ENCODE assay signal across 8 cellular contexts in genomic region chr6:137415127-137415833, GRCh38.
A peak's percentile ranks its signal among the peaks of the same experiment; 100 is the strongest.
DNase-seq lines count a peak whose midpoint lies in the region; ATAC-seq, FAIRE-seq and TF ChIP-seq lines count a peak whose summit lies in the region.

No MANE protein-coding gene starts in this region.

- H3K9me3 ChIP-seq in Panc1 (ENCODE audit: control insufficient read depth, insufficient read depth, low read depth, low read length): no peaks in the 10 kb centered on the region
- H3K9me3 ChIP-seq in testis: no peaks in the 10 kb centered on the region

- POLR2A ChIA-PET in Panc1 (lab: Charles Lee): no interaction called here

- H3K4me1 ChIP-seq in Panc1 (ENCODE audit: control insufficient read depth, insufficient read depth, low read length): no peaks in the 10 kb centered on the region; the same call in 1 of the 2 replicates
- no peaks in the 10 kb centered on the region for H3K4me1 ChIP-seq in testis

- H3K27ac ChIP-seq in Panc1 (ENCODE audit: low read length): no peak overlapping the region
- peak overlapping the region; percentile 53 to 55 for H3K27ac ChIP-seq in testis

- ATAC-seq in HG02884 (IDR thresholded peaks at IDR 0.05; ENCODE audit: unreplicated experiment) (peak; percentile 93), Panc1 (peak; percentile 94), omental fat pad (ENCODE audit: low FRiP score) (peak; percentile 81)

- DNase-seq in GM13977 (ENCODE audit: low spot score) (peak; percentile 43), Panc1 (ENCODE audit: low read depth, low spot score) (peak; percentile 22), frontal cortex (ENCODE audit: low spot score in 2 of 2) (peak; percentile 6 to 32), omental fat pad (ENCODE audit: low spot score) (no peak), testis (peak; percentile 71), NCI-H1930 (lab: John Stamatoyannopoulos, UW) (no peak)
- DNase-seq in activated naive CD4-positive, alpha-beta T cell (lab: John Stamatoyannopoulos, UW): peak in 3 of 4 experiments; percentile 3 to 33 (median 13)

- in situ Hi-C loops in GM13977 (cut with MboI; ENCODE audit: low pct_unique_long_range_greater_than_20kb, low sequenced_read_pairs, unreplicated experiment) (no loop called here), Panc1 (cut with HindIII; ENCODE audit: low pct_unique_long_range_greater_than_20kb, low sequenced_read_pairs) (no loop called here)

- H3K27me3 ChIP-seq in Panc1 (ENCODE audit: control insufficient read depth, insufficient read depth, low read length): peaks cover 11% of the 10 kb centered on the region; the same call in 1 of the 2 replicates
- H3K27me3 ChIP-seq in testis: no peaks in the 10 kb centered on the region

- TF ChIP-seq POLR2A in testis (IDR thresholded peaks at IDR 0.05): no peak

- BruUV-seq in Panc1 (replicated peaks; lab: Mats Ljungman, UMichigan): no TSS peak

- intact Hi-C loops in Panc1 (cut with micrococcal nuclease; ENCODE audit: unreplicated experiment): loop anchor here (5.0 kb wide), 1 partner anchor 143 kb away; no protein-coding TSS in a partner anchor
- intact Hi-C loops in testis (cut with DNase I; ENCODE audit: low total_unique reads): no loop called here

- no peaks in the 10 kb centered on the region for H3K36me3 ChIP-seq in Panc1 (ENCODE audit: control insufficient read depth, insufficient read depth, low read length)
- H3K36me3 ChIP-seq in testis (ENCODE audit: low read depth, missing control alignments): no peaks in the 10 kb centered on the region

- TF ChIP-seq CTCF in GM13977 (IDR thresholded peaks at IDR 0.05; ENCODE audit: extremely low read depth, insufficient read depth, missing control alignments): peak; percentile 78
- TF ChIP-seq CTCF in Panc1 (IDR thresholded peaks at IDR 0.05): peak; percentile 83
- TF ChIP-seq CTCF in omental fat pad (IDR thresholded peaks at IDR 0.05): no peak
- TF ChIP-seq CTCF in testis (IDR thresholded peaks at IDR 0.05): peak in 2 of 3 experiments; percentile 48 to 51

- 2 to 6% methylated on average over 25 of the region's 25 CpGs for WGBS in testis, 2 donors

- CTCF ChIA-PET in Panc1 (lab: Charles Lee): interaction anchor here (0.6 kb wide), 3 partner anchors 10 to 591 kb away, joined by 3 to 8 read pairs (median 3); no protein-coding TSS in a partner anchor

- FAIRE-seq in frontal cortex (lab: Jason Lieb, UNC): no peak

- H3K4me3 ChIP-seq in Panc1 (ENCODE audit: low read depth in 2 of 2, low read length in 2 of 2) (peak overlapping the region; percentile 20 to 42), testis (peak overlapping the region; percentile 45 to 58)

Comparison
In these comparisons a context has a peak if more than half of its experiments do, and no peak if none do; other contexts are left out.
1. DNase-seq: peak in GM13977 (single experiment), Panc1 (single experiment), activated naive CD4-positive, alpha-beta T cell (3 of 4), frontal cortex (2 of 2) and testis (single experiment); none in omental fat pad (single experiment) and NCI-H1930 (0 of 2).
2. CTCF ChIP-seq: peak in GM13977 (single experiment), Panc1 (single experiment) and testis (2 of 3); none in omental fat pad (0 of 3).
3. Peak in every context shown above with its lines, with median percentiles within 50 percentile points of each other: ATAC-seq.